Comparison of ENCODE assay signal across 8 cellular contexts in genomic region chr5:177426566-177427210, GRCh38. TPM values are rescaled to one million over a fixed set of nuclear protein-coding genes. Genes with fewer than 3 reads are reported as not detected.
DNase-seq lines count a peak whose midpoint lies in the region; ATAC-seq and TF ChIP-seq lines count a peak whose summit lies in the region.

TSS of gene GRK6 (plus strand) at chr5:177426676. CDS start at chr5:177426846, 170 bp downstream.

- H3K36me3 ChIP-seq in mucosa of rectum (ENCODE audit: control insufficient read depth in 2 of 2, insufficient read depth in 2 of 2, low read length in 2 of 2) (peaks cover 0 to 10% of the 10 kb centered on the region in 2 donors), tibial artery (peaks cover under 1 to 17% (median 12%) of the 10 kb centered on the region in 3 donors)

- H3K9ac ChIP-seq in mucosa of rectum (ENCODE audit: low read depth in 1 of 2, low read length in 2 of 2) = peak within 1 kb of the TSS; percentile 96 to 97

- TF ChIP-seq CTCF in tibial artery (IDR thresholded peaks at IDR 0.05) = no peak

- peak; percentile 14 for DNase-seq in GF-D8 (lab: John Stamatoyannopoulos, UW)
- peak; percentile 24 for DNase-seq in LoVo (ENCODE audit: low spot score)
- DNase-seq in activated CD8-positive, alpha-beta memory T cell treated with anti-CD3 and anti-CD28 coated beads for 24 hours = peak; percentile 88
- no peak for DNase-seq in tibial artery
- no peak for DNase-seq in NOMO-1 treated with dmso at 0.1 percent for 144 hours (lab: John Stamatoyannopoulos, UW; ENCODE audit: unreplicated experiment)

- H3K27me3 ChIP-seq in mucosa of rectum (ENCODE audit: control insufficient read depth in 2 of 2, insufficient read depth in 2 of 2, low read length in 2 of 2) (no peaks in the 10 kb centered on the region), tibial artery (no peaks in the 10 kb centered on the region)

- H3K27ac ChIP-seq in mucosa of rectum (ENCODE audit: low read depth in 2 of 2, low read length in 2 of 2) (peak within 1 kb of the TSS; percentile 99), tibial artery (peak within 1 kb of the TSS; percentile 87 to 91)

- in situ Hi-C loops in endometrial microvascular endothelial cells (cut with HindIII; ENCODE audit: inconsistent ontology term, low pct_unique_long_range_greater_than_20kb, low sequenced_read_pairs) = no loop called here

- intact Hi-C loops in tibial artery (cut with DNase I; ENCODE audit: low total_unique reads) = no loop called here

- H3K9me3 ChIP-seq in mucosa of rectum (ENCODE audit: control insufficient read depth in 2 of 2, low read length in 2 of 2) (no peaks in the 10 kb centered on the region), tibial artery (no peaks in the 10 kb centered on the region)

- H3K4me1 ChIP-seq in mucosa of rectum (ENCODE audit: control insufficient read depth in 2 of 2, insufficient read depth in 2 of 2, low read length in 2 of 2) (peaks cover 38% of the 10 kb centered on the region in 2 donors), tibial artery (peaks cover 0 to 45% (median 17%) of the 10 kb centered on the region in 4 donors)

- ATAC-seq in GM21786 (IDR thresholded peaks at IDR 0.05; ENCODE audit: unreplicated experiment) = peak; percentile 0

- H3K4me3 ChIP-seq in mucosa of rectum (ENCODE audit: low read length in 2 of 2) (peak within 1 kb of the TSS; percentile 92 to 96), tibial artery (peak within 1 kb of the TSS; percentile 70 to 89)

RNA-seq across cellular contexts. Expression of gene GRK6, which starts in this region (rescaled TPM):
- total RNA-seq in endometrial microvascular endothelial cells (ENCODE audit: inconsistent ontology term) = 50.9 TPM

Comparison
In these comparisons a context has a peak if more than half of its experiments do, and no peak if none do; other contexts are left out.
1. DNase-seq: peak in GF-D8 (single experiment), LoVo (single experiment) and activated CD8-positive, alpha-beta memory T cell treated with anti-CD3 and anti-CD28 coated beads for 24 hours (single experiment); none in tibial artery (0 of 2) and NOMO-1 treated with dmso at 0.1 percent for 144 hours (single experiment).